10 cellular contexts compared by ENCODE assay signal in genomic region chr11:117866526-117866925, GRCh38. TPM values are rescaled to one million over a fixed set of nuclear protein-coding genes. Genes with fewer than 3 reads are reported as not detected.
"Had no signal": no experiment of that assay in that cellular context is flagged by ENCODE, and none has a peak within 500 bp of the region (broad histone marks: within the 10 kb centered on the region; RNA-seq: fewer than 3 reads in every experiment).

No MANE protein-coding gene starts in this region.

- H3K4me1 ChIP-seq: foreskin keratinocyte, prostate gland had no signal

- H3K36me3 ChIP-seq: prostate gland, thoracic aorta had no signal

- H3K9me3 ChIP-seq: heart right ventricle, prostate gland, thoracic aorta had no signal

- H3K27ac ChIP-seq: foreskin keratinocyte, prostate gland, thoracic aorta had no signal

- H3K4me3 ChIP-seq: heart right ventricle, prostate gland, thoracic aorta had no signal

- DNase-seq: activated CD4-positive, alpha-beta T cell treated with anti-CD3 and anti-CD28 coated beads, Interleukin-2, amount 50 U/mL, for 1 hour; activated T-cell treated with anti-CD3 and anti-CD28 coated beads, Interleukin-2, amount 50 U/mL, for 1 hour; foreskin keratinocyte; heart right ventricle; kidney; stimulated activated CD4-positive, alpha-beta T cell treated with anti-CD3 and anti-CD28 coated beads, Interleukin-12 subunit alpha, Interleukin-12 subunit beta, amount 100 ng/mL, for 4 hours; stimulated activated naive CD4-positive, alpha-beta T cell; T-helper 2 cell had no signal

RNA-seq across cellular contexts. Expression of gene FXYD6, which starts 9.9 kb away (rescaled TPM):
- total RNA-seq: foreskin keratinocyte had no signal

RNA-seq across cellular contexts. Expression of gene FXYD2, which starts 42.0 kb away (rescaled TPM):
- total RNA-seq: foreskin keratinocyte, thoracic aorta had no signal
